ENCODE assay signal across 8 cellular contexts in the genomic region with DNA sequence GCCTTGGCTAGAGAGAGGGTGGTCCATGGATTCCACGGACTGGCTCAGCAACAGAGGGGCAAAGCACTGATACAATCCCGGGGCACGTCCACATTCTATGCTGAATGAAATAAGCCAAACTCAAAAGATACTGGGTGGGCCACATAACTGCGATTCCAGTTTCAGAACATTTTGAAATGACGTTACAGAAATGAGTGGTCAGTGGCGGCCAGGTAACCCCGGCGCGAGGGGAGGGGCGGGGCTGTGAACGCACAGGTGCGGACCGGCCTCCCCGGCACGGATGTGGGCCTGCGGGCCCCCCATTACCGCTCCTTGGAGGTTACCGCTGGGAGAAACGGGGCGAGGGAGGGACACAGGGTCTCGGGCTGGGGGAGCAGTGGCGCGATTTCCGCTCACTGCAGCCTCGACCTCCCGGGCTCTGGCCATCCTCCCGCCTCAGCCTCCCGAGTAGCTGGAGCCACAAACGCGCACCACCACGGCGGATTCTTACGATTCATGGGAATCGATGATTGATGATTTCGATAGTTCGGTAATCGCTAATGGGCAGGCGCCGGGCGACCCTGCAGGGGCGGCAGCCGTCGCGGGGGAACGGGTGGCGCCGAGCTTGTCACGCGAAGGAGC. TPM values are rescaled to one million over a fixed set of nuclear protein-coding genes. Genes with fewer than 3 reads are reported as not detected.
DNase-seq lines count a peak whose midpoint lies in the region; ATAC-seq, FAIRE-seq and TF ChIP-seq lines count a peak whose summit lies in the region.

No MANE protein-coding gene starts in this region.

- peaks cover 15% of the 10 kb centered on the region for H3K27me3 Mint-ChIP-seq in brain

- peak; percentile 35 for FAIRE-seq in GM12891 (lab: Jason Lieb, UNC)

- H3K9me3 Mint-ChIP-seq in brain, result no peaks in the 10 kb centered on the region

- TF ChIP-seq CTCF in brain (conservative IDR thresholded peaks at IDR 0.05), result no peak

- ATAC-seq in HG03571 (IDR thresholded peaks at IDR 0.05; ENCODE audit: unreplicated experiment) (peak; percentile 2), HG02870 (IDR thresholded peaks at IDR 0.05; ENCODE audit: unreplicated experiment) (no peak), HG02981 (IDR thresholded peaks at IDR 0.05; ENCODE audit: unreplicated experiment) (no peak)

- H3K4me3 ChIP-seq in mononuclear cell (ENCODE audit: low read length), result peak overlapping the region; percentile 75

- peak overlapping the region; percentile 89 to 95 (median 90) for H3K27ac Mint-ChIP-seq in brain

- no peaks in the 10 kb centered on the region for H3K27me3 ChIP-seq in mononuclear cell (ENCODE audit: insufficient read depth, low read length)

- no peak for DNase-seq in GM12891 (ENCODE audit: insufficient read length, low spot score)
- DNase-seq in NCI-H2107 (lab: John Stamatoyannopoulos, UW), result no peak
- no peak for DNase-seq in cerebellar nuclear complex (lab: John Stamatoyannopoulos, UW)

- H3K4me1 ChIP-seq in mononuclear cell (ENCODE audit: insufficient read depth, low read length), result peaks cover 25% of the 10 kb centered on the region

- TF ChIP-seq POLR2A in GM12891 (IDR thresholded peaks at IDR 0.05; ENCODE audit: low read depth, low read length), result no peak

- peak overlapping the region; percentile 89 to 93 (median 92) for H3K4me3 Mint-ChIP-seq in brain

- H3K9me3 ChIP-seq in mononuclear cell (ENCODE audit: low read depth, low read length), result no peaks in the 10 kb centered on the region

- H3K36me3 Mint-ChIP-seq in brain, result peaks cover 23% of the 10 kb centered on the region

- peaks cover 39% of the 10 kb centered on the region for H3K4me1 Mint-ChIP-seq in brain

TF ChIP-seq in GM12891, 5 proteins besides CTCF, POLR2A, EP300 and RAD21:
- TF ChIP-seq POLR2AphosphoS5 (IDR thresholded peaks at IDR 0.05; ENCODE audit: low read depth, low read length), result no peak
- TF ChIP-seq POU2F2 (IDR thresholded peaks at IDR 0.05; ENCODE audit: low read depth, low read length), result 0 out of 2 replicates have a peak, but pooled peaks have one; percentile 42
- no peak for TF ChIP-seq TAF1 (IDR thresholded peaks at IDR 0.05; ENCODE audit: low read depth, low read length)
- no peak for TF ChIP-seq PAX5 (IDR thresholded peaks at IDR 0.05; ENCODE audit: insufficient read depth, low read length, severe bottlenecking)
- TF ChIP-seq SPI1 (IDR thresholded peaks at IDR 0.05; ENCODE audit: low read depth, low read length), result no peak

RNA-seq across cellular contexts. Expression of gene MVD, which starts 0.6 kb away (rescaled TPM):
- polyA plus RNA-seq in GM12891 (2012; ENCODE audit: low read depth, missing spikeins), result 85.4 TPM
- 63.6 TPM for polyA plus RNA-seq in brain (ENCODE audit: insufficient read depth, low read depth, low replicate concordance)
- total RNA-seq in mononuclear cell, result 18.8 TPM

RNA-seq across cellular contexts. Expression of gene CYBA, which starts 11.5 kb away (rescaled TPM):
- polyA plus RNA-seq in GM12891 (2012; ENCODE audit: low read depth, missing spikeins), result 416 TPM
- 83.9 TPM for polyA plus RNA-seq in brain (ENCODE audit: insufficient read depth, low read depth, low replicate concordance)
- 388 TPM for total RNA-seq in mononuclear cell

RNA-seq across cellular contexts. Expression of gene IL17C, which starts 24.0 kb away (rescaled TPM):
- polyA plus RNA-seq in GM12891 (2012; ENCODE audit: low read depth, missing spikeins), result 0.09 TPM
- polyA plus RNA-seq in brain (ENCODE audit: insufficient read depth, low read depth, low replicate concordance), result not detected
- total RNA-seq in mononuclear cell, result 0.21 TPM

RNA-seq across cellular contexts. Expression of gene SNAI3, which starts 24.0 kb away (rescaled TPM):
- polyA plus RNA-seq in GM12891 (2012; ENCODE audit: low read depth, missing spikeins), result 2.0 TPM
- 1.2 TPM for polyA plus RNA-seq in brain (ENCODE audit: insufficient read depth, low read depth, low replicate concordance)
- total RNA-seq in mononuclear cell, result 6.0 TPM

RNA-seq across cellular contexts. Expression of gene RNF166, which starts 43.9 kb away (rescaled TPM):
- polyA plus RNA-seq in GM12891 (2012; ENCODE audit: low read depth, missing spikeins), result 10.1 TPM
- polyA plus RNA-seq in brain (ENCODE audit: insufficient read depth, low read depth, low replicate concordance), result 22.2 TPM
- total RNA-seq in mononuclear cell, result 130 TPM
